ENCODE assay signal across 9 cellular contexts in genomic region chr16:56616608-56617211, GRCh38. TPM values are rescaled to one million over a fixed set of nuclear protein-coding genes. Genes with fewer than 3 reads are reported as not detected.
DNase-seq lines count a peak whose midpoint lies in the region; ATAC-seq and TF ChIP-seq lines count a peak whose summit lies in the region.
"Had no signal": no experiment of that assay in that cellular context is flagged by ENCODE, and none has a peak within 500 bp of the region (broad histone marks: within the 10 kb centered on the region; RNA-seq: fewer than 3 reads in every experiment).

No MANE protein-coding gene starts in this region.

- peaks cover 49% of the 10 kb centered on the region for H3K27me3 Mint-ChIP-seq in activated naive CD4-positive, alpha-beta T cell treated with anti-CD3 and anti-CD28 coated beads, Interleukin-2, amount 10 ng/mL, durations not matched to agents 7 days and 5 days
- H3K27me3 Mint-ChIP-seq in naive B cell = peaks cover 24 to 48% (median 46%) of the 10 kb centered on the region in 3 donors

- H3K9me3 Mint-ChIP-seq in activated naive CD4-positive, alpha-beta T cell treated with anti-CD3 and anti-CD28 coated beads, Interleukin-2, amount 10 ng/mL, durations not matched to agents 7 days and 5 days = no peaks in the 10 kb centered on the region
- H3K9me3 Mint-ChIP-seq in activated naive CD4-positive, alpha-beta T cell treated with anti-CD3 and anti-CD28 coated beads, Interleukin-2, amount 50 U/mL, for 72 hours = peaks cover 0 to 7% of the 10 kb centered on the region in 2 donors
- H3K9me3 Mint-ChIP-seq in naive B cell = peaks cover 0 to 4% (median 0%) of the 10 kb centered on the region in 7 donors

- peaks cover 9 to 28% (median 11%) of the 10 kb centered on the region in 3 donors for H3K4me1 ChIP-seq in esophagus squamous epithelium
- H3K4me1 ChIP-seq in urinary bladder (ENCODE audit: insufficient read depth) = no peaks in the 10 kb centered on the region

- DNase-seq in activated naive CD4-positive, alpha-beta T cell treated with anti-CD3 and anti-CD28 coated beads, Interleukin-2, amount 10 ng/mL, durations not matched to agents 7 days and 5 days = no peak
- no peak for DNase-seq in activated naive CD4-positive, alpha-beta T cell treated with anti-CD3 and anti-CD28 coated beads, Interleukin-2, amount 50 U/mL, for 72 hours (ENCODE audit: low spot score in 2 of 2)
- DNase-seq in esophagus squamous epithelium (lab: John Stamatoyannopoulos, UW) (no peak), naive B cell (no peak), NAMALWA (ENCODE audit: low spot score) (no peak), NCI-H187 (lab: John Stamatoyannopoulos, UW) (no peak)

- H3K4me3 ChIP-seq in esophagus squamous epithelium (peak overlapping the region; percentile 10 to 54 (median 42)), urinary bladder (ENCODE audit: low read depth, low read length) (peak overlapping the region; percentile 22)

- intact Hi-C loops in esophagus squamous epithelium (cut with DNase I) = no loop called here

- WGBS in esophagus squamous epithelium, 2 donors = 61 to 71% methylated on average over 15 to 18 of the region's 23 CpGs
- WGBS in urinary bladder = 52% methylated on average over 23 of the region's 23 CpGs

- H3K4me1 Mint-ChIP-seq in activated naive CD4-positive, alpha-beta T cell treated with anti-CD3 and anti-CD28 coated beads, Interleukin-2, amount 10 ng/mL, durations not matched to agents 7 days and 5 days = peaks cover 23% of the 10 kb centered on the region
- H3K4me1 Mint-ChIP-seq in naive B cell = peaks cover 7 to 12% (median 10%) of the 10 kb centered on the region in 3 donors

- H3K36me3 ChIP-seq in esophagus squamous epithelium = no peaks in the 10 kb centered on the region
- H3K36me3 ChIP-seq in urinary bladder (ENCODE audit: insufficient read depth) = no peaks in the 10 kb centered on the region

- H3K4me3 Mint-ChIP-seq in activated naive CD4-positive, alpha-beta T cell treated with anti-CD3 and anti-CD28 coated beads, Interleukin-2, amount 10 ng/mL, durations not matched to agents 7 days and 5 days = peak overlapping the region; percentile 17
- H3K4me3 Mint-ChIP-seq in naive B cell = peak overlapping the region in 5 of 8 donors; percentile 5 to 61 (median 59)

- H3K9me3 ChIP-seq in esophagus squamous epithelium = no peaks in the 10 kb centered on the region

- H3K36me3 Mint-ChIP-seq in activated naive CD4-positive, alpha-beta T cell treated with anti-CD3 and anti-CD28 coated beads, Interleukin-2, amount 10 ng/mL, durations not matched to agents 7 days and 5 days = no peaks in the 10 kb centered on the region
- H3K36me3 Mint-ChIP-seq in activated naive CD4-positive, alpha-beta T cell treated with anti-CD3 and anti-CD28 coated beads, Interleukin-2, amount 50 U/mL, for 72 hours = peaks cover 0 to 5% of the 10 kb centered on the region in 2 donors
- no peaks in the 10 kb centered on the region for H3K36me3 Mint-ChIP-seq in naive B cell

- no peak for TF ChIP-seq POLR2A in esophagus squamous epithelium (IDR thresholded peaks at IDR 0.05)

- CTCF ChIA-PET in activated naive CD4-positive, alpha-beta T cell treated with anti-CD3 and anti-CD28 coated beads, Interleukin-2, amount 10 ng/mL, durations not matched to agents 7 days and 5 days (lab: Charles Lee) = interaction anchor here (0.7 kb wide), 1 partner anchor 245 kb away, joined by 3 read pairs; no protein-coding TSS in a partner anchor

- ATAC-seq in activated naive CD4-positive, alpha-beta T cell treated with anti-CD3 and anti-CD28 coated beads, Interleukin-2, amount 50 U/mL, for 72 hours = no peak
- no peak for ATAC-seq in naive B cell (ENCODE audit: low read depth in 2 of 2)
- ATAC-seq in activated CD4-positive, CD25-positive, alpha-beta regulatory T cell treated with anti-CD3 and anti-CD28 coated beads, Interleukin-2, amount 50 U/mL, for 24 hours = no peak

- no peak for TF ChIP-seq CTCF in esophagus squamous epithelium (IDR thresholded peaks at IDR 0.05)

- H3K27ac ChIP-seq in esophagus squamous epithelium = peak overlapping the region in 3 of 4 donors; percentile 58 to 64 (median 63)
- no peak overlapping the region for H3K27ac ChIP-seq in urinary bladder (ENCODE audit: low read depth)
- H3K27ac ChIP-seq: C4-2B had no signal

- H3K27me3 ChIP-seq in esophagus squamous epithelium = peaks cover 0 to 19% (median 0%) of the 10 kb centered on the region in 4 donors

- H3K27ac Mint-ChIP-seq in activated naive CD4-positive, alpha-beta T cell treated with anti-CD3 and anti-CD28 coated beads, Interleukin-2, amount 10 ng/mL, durations not matched to agents 7 days and 5 days = no peak overlapping the region
- no peak overlapping the region for H3K27ac Mint-ChIP-seq in activated naive CD4-positive, alpha-beta T cell treated with anti-CD3 and anti-CD28 coated beads, Interleukin-2, amount 50 U/mL, for 72 hours
- no peak overlapping the region for H3K27ac Mint-ChIP-seq in naive B cell

RNA-seq across cellular contexts. Expression of gene MT2A, which starts 8.3 kb away (rescaled TPM):
- total RNA-seq in activated naive CD4-positive, alpha-beta T cell treated with anti-CD3 and anti-CD28 coated beads, Interleukin-2, amount 50 U/mL, for 72 hours = 100 to 1,000 TPM; 165 to 200 TPM
- total RNA-seq in esophagus squamous epithelium = 100 to 1,000 TPM in 2 of 4 donors, 10 to 100 TPM in 2; 76.5 to 157 (median 96.2) TPM
- polyA plus RNA-seq in naive B cell (ENCODE audit: low read depth in 6 of 6) = 10 to 100 TPM in 5 of 6 donors, 1 to 10 TPM in 1; 8.6 to 18.6 (median 11.2) TPM
- 8.2 TPM for total RNA-seq in urinary bladder
- polyA plus RNA-seq in urinary bladder = 890 TPM

RNA-seq across cellular contexts. Expression of gene MT1E, which starts 8.9 kb away (rescaled TPM):
- total RNA-seq in activated naive CD4-positive, alpha-beta T cell treated with anti-CD3 and anti-CD28 coated beads, Interleukin-2, amount 50 U/mL, for 72 hours = 1 to 10 TPM; 1.6 to 8.7 TPM
- total RNA-seq in esophagus squamous epithelium (100 to 1,000 TPM in 1 of 4 donors, 10 to 100 TPM in 3; 52.4 to 106 (median 88.7) TPM), urinary bladder (14.7 TPM)
- polyA plus RNA-seq in naive B cell (ENCODE audit: low read depth in 6 of 6) (not detected), urinary bladder (189 TPM)

RNA-seq across cellular contexts. Expression of gene MT1M, which starts 15.7 kb away (rescaled TPM):
- not detected for total RNA-seq in activated naive CD4-positive, alpha-beta T cell treated with anti-CD3 and anti-CD28 coated beads, Interleukin-2, amount 50 U/mL, for 72 hours
- 1 to 10 TPM in 2 of 4 donors, under 1 TPM in 1, not detected in 1; 0.57 to 7.4 (median 4.8) TPM for total RNA-seq in esophagus squamous epithelium
- not detected for polyA plus RNA-seq in naive B cell (ENCODE audit: low read depth in 6 of 6)
- 0.48 TPM for total RNA-seq in urinary bladder
- polyA plus RNA-seq in urinary bladder = 182 TPM

RNA-seq across cellular contexts. Expression of gene MT1A, which starts 21.8 kb away (rescaled TPM):
- 1 to 10 TPM; 1.0 to 4.9 TPM for total RNA-seq in activated naive CD4-positive, alpha-beta T cell treated with anti-CD3 and anti-CD28 coated beads, Interleukin-2, amount 50 U/mL, for 72 hours
- total RNA-seq in esophagus squamous epithelium (10 to 100 TPM in 1 of 4 donors, 1 to 10 TPM in 2, not detected in 1; 3.3 to 34.2 (median 5.3) TPM), urinary bladder (not detected)
- polyA plus RNA-seq in naive B cell (ENCODE audit: low read depth in 6 of 6) (not detected), urinary bladder (244 TPM)

RNA-seq across cellular contexts. Expression of gene MT3, which starts 27.4 kb away (rescaled TPM):
- 10 to 100 TPM in 1 of 2 donors, 1 to 10 TPM in 1; 1.6 to 50.8 TPM for total RNA-seq in activated naive CD4-positive, alpha-beta T cell treated with anti-CD3 and anti-CD28 coated beads, Interleukin-2, amount 50 U/mL, for 72 hours
- total RNA-seq in esophagus squamous epithelium (not detected), urinary bladder (1.1 TPM)
- polyA plus RNA-seq in naive B cell (ENCODE audit: low read depth in 6 of 6) (not detected), urinary bladder (8.7 TPM)
